In genomic region chr5:179901462-179901861, GRCh38 we compare ENCODE assay signal across 30 cellular contexts.
"Had no signal": no experiment of that assay in that cellular context is flagged by ENCODE, and none has a peak within 500 bp of the region (broad histone marks: within the 10 kb centered on the region; RNA-seq: fewer than 3 reads in every experiment).

No MANE protein-coding gene starts in this region.

- H3K9me3 ChIP-seq: body of pancreas, esophagus squamous epithelium, gastroesophageal sphincter, right lobe of liver, tibial artery, upper lobe of right lung had no signal

- H3K27me3 Mint-ChIP-seq: activated CD8-positive, alpha-beta T cell treated with anti-CD3 and anti-CD28 coated beads for 36 hours; naive thymus-derived CD4-positive, alpha-beta T cell; stimulated activated naive CD8-positive, alpha-beta T cell treated with anti-CD3 and anti-CD28 coated beads, Interleukin-15, amount 100 ng/mL, for 72 hours; T-helper 17 cell had no signal

- DNase-seq: activated CD4-positive, alpha-beta T cell treated with anti-CD3 and anti-CD28 coated beads for 1 hour; activated CD4-positive, alpha-beta T cell treated with anti-CD3 and anti-CD28 coated beads, Interleukin-2, amount 50 U/mL, for 1 hour; activated CD8-positive, alpha-beta T cell treated with anti-CD3 and anti-CD28 coated beads for 36 hours; activated naive CD4-positive, alpha-beta T cell; activated T-cell treated with anti-CD3 and anti-CD28 coated beads, Interleukin-2, amount 50 U/mL, for 4 hours; aorta; cortex of kidney; esophagus squamous epithelium; left colon; naive thymus-derived CD4-positive, alpha-beta T cell; stimulated activated CD4-positive, alpha-beta T cell treated with anti-CD3 and anti-CD28 coated beads, Interleukin-12 subunit alpha, Interleukin-12 subunit beta, amount 100 ng/mL, for 4 hours; stimulated activated CD4-positive, alpha-beta T cell treated with anti-CD3 and anti-CD28 coated beads, Interleukin-4, amount 100 ng/mL, for 24 hours; stimulated activated naive CD8-positive, alpha-beta T cell treated with anti-CD3 and anti-CD28 coated beads, Interleukin-15, amount 100 ng/mL, for 72 hours; T-helper 17 cell; T1000; tibial artery; upper lobe of right lung had no signal

- H3K4me3 ChIP-seq: body of pancreas, cardiac muscle cell, esophagus squamous epithelium, gastroesophageal sphincter, hepatocyte, neural progenitor cell, right lobe of liver, skin epidermis, tibial artery, upper lobe of right lung had no signal

- H3K4me1 ChIP-seq: neural progenitor cell had no signal

- H3K9me3 Mint-ChIP-seq: activated CD8-positive, alpha-beta T cell treated with anti-CD3 and anti-CD28 coated beads for 36 hours; activated naive CD4-positive, alpha-beta T cell treated with anti-CD3 and anti-CD28 coated beads, Interleukin-2, amount 50 U/mL, for 72 hours; activated T-cell treated with anti-CD3 and anti-CD28 coated beads, Interleukin-2, amount 50 U/mL, for 4 hours; activated T-helper 2 cell treated with anti-CD3 and anti-CD28 coated beads, Interferon-gamma antibody, Interleukin-2, Interleukin-4, amounts not matched to agents 10 μg/mL and 5 μg/mL and 100 μg/mL, durations not matched to agents 14 hours and 24 hours and 36 hours; mesothelial cell of epicardium; naive thymus-derived CD4-positive, alpha-beta T cell; neural progenitor cell; stimulated activated effector memory CD8-positive, alpha-beta T cell treated with anti-CD3 and anti-CD28 coated beads, Interleukin-12 subunit alpha, Interleukin-12 subunit beta, amount 100 ng/mL, for 72 hours; stimulated activated naive CD8-positive, alpha-beta T cell treated with anti-CD3 and anti-CD28 coated beads, Interleukin-15, amount 100 ng/mL, for 72 hours had no signal

- H3K27me3 ChIP-seq: body of pancreas, cardiac muscle cell, esophagus squamous epithelium, gastroesophageal sphincter, hepatocyte, neural progenitor cell, right lobe of liver, tibial artery, upper lobe of right lung had no signal

- H3K36me3 ChIP-seq: neural progenitor cell had no signal

- H3K9ac ChIP-seq: neural progenitor cell had no signal

- ATAC-seq: activated CD8-positive, alpha-beta T cell treated with anti-CD3 and anti-CD28 coated beads for 36 hours; activated naive CD4-positive, alpha-beta T cell treated with anti-CD3 and anti-CD28 coated beads, Interleukin-2, amount 50 U/mL, for 72 hours; activated T-cell treated with anti-CD3 and anti-CD28 coated beads, Interleukin-2, amount 50 U/mL, for 4 hours; gastroesophageal sphincter; left colon; naive thymus-derived CD4-positive, alpha-beta T cell; SK-N-SH treated with all-trans-retinoic acid at 6 μM for 48 hours; stimulated activated effector memory CD8-positive, alpha-beta T cell treated with anti-CD3 and anti-CD28 coated beads, Interleukin-12 subunit alpha, Interleukin-12 subunit beta, amount 100 ng/mL, for 72 hours; stimulated activated naive CD8-positive, alpha-beta T cell treated with anti-CD3 and anti-CD28 coated beads, Interleukin-15, amount 100 ng/mL, for 72 hours; T-helper 17 cell; upper lobe of right lung had no signal

- H3K4me2 ChIP-seq: hepatocyte, neural progenitor cell had no signal

- H3K27ac ChIP-seq: body of pancreas, cardiac muscle cell, epithelial cell of prostate, esophagus squamous epithelium, gastroesophageal sphincter, hepatocyte, neural progenitor cell, right lobe of liver, skin epidermis, tibial artery, upper lobe of right lung had no signal

- H3K27ac Mint-ChIP-seq: activated CD8-positive, alpha-beta T cell treated with anti-CD3 and anti-CD28 coated beads for 36 hours; activated T-helper 2 cell treated with anti-CD3 and anti-CD28 coated beads, Interferon-gamma antibody, Interleukin-2, Interleukin-4, amounts not matched to agents 10 μg/mL and 5 μg/mL and 100 μg/mL, durations not matched to agents 14 hours and 24 hours and 36 hours; mesothelial cell of epicardium; neural progenitor cell; T-helper 17 cell had no signal

- H2AFZ ChIP-seq: hepatocyte, neural progenitor cell had no signal

- H3K4me3 Mint-ChIP-seq: activated CD8-positive, alpha-beta T cell treated with anti-CD3 and anti-CD28 coated beads for 36 hours; activated T-cell treated with anti-CD3 and anti-CD28 coated beads, Interleukin-2, amount 50 U/mL, for 4 hours; mesothelial cell of epicardium; naive thymus-derived CD4-positive, alpha-beta T cell; neural progenitor cell; stimulated activated effector memory CD8-positive, alpha-beta T cell treated with anti-CD3 and anti-CD28 coated beads, Interleukin-12 subunit alpha, Interleukin-12 subunit beta, amount 100 ng/mL, for 72 hours; stimulated activated naive CD8-positive, alpha-beta T cell treated with anti-CD3 and anti-CD28 coated beads, Interleukin-15, amount 100 ng/mL, for 72 hours; T-helper 17 cell had no signal
